Comparison of ENCODE assay signal across 9 cellular contexts in genomic region chr20:9912858-9913434, GRCh38.
DNase-seq lines count a peak whose midpoint lies in the region; ATAC-seq lines count a peak whose summit lies in the region.
"Had no signal": no experiment of that assay in that cellular context is flagged by ENCODE, and none has a peak within 500 bp of the region (broad histone marks: within the 10 kb centered on the region; RNA-seq: fewer than 3 reads in every experiment).

No MANE protein-coding gene starts in this region.

- no peak overlapping the region for H3K27ac ChIP-seq in right cardiac atrium (ENCODE audit: low read length)
- H3K27ac ChIP-seq: epithelial cell of prostate had no signal

- 5% methylated on average over 8 of the region's 8 CpGs for WGBS in right cardiac atrium

- no peaks in the 10 kb centered on the region for H3K36me3 Mint-ChIP-seq in activated naive CD8-positive, alpha-beta T cell treated with anti-CD3 and anti-CD28 coated beads for 36 hours

- H3K4me3 Mint-ChIP-seq in activated naive CD8-positive, alpha-beta T cell treated with anti-CD3 and anti-CD28 coated beads for 36 hours, result no peak overlapping the region

- H3K27ac Mint-ChIP-seq in activated naive CD8-positive, alpha-beta T cell treated with anti-CD3 and anti-CD28 coated beads for 36 hours, result no peak overlapping the region

- peaks cover 6% of the 10 kb centered on the region for H3K27me3 Mint-ChIP-seq in activated naive CD8-positive, alpha-beta T cell treated with anti-CD3 and anti-CD28 coated beads for 36 hours

- no peaks in the 10 kb centered on the region for H3K9me3 ChIP-seq in right cardiac atrium (ENCODE audit: control insufficient read depth, low read length)

- no peak overlapping the region for H3K4me3 ChIP-seq in right cardiac atrium (ENCODE audit: low read length)

- H3K9me3 Mint-ChIP-seq in activated naive CD8-positive, alpha-beta T cell treated with anti-CD3 and anti-CD28 coated beads for 36 hours, result no peaks in the 10 kb centered on the region

- intact Hi-C loops in right cardiac atrium (cut with DNase I), result loop anchor here in 3 of 4 donors (2.0 to 5.0 kb wide), 2 partner anchors 296 kb away; no protein-coding TSS in a partner anchor

- no peaks in the 10 kb centered on the region for H3K27me3 ChIP-seq in right cardiac atrium (ENCODE audit: control insufficient read depth, insufficient read depth)

- DNase-seq in activated CD4-positive, CD25-positive, alpha-beta regulatory T cell treated with anti-CD3 and anti-CD28 coated beads, Interleukin-2, amount 50 U/mL, for 16 hours (ENCODE audit: low read depth, low spot score), result peak; percentile 1
- no peak for DNase-seq in activated CD4-positive, CD25-positive, alpha-beta regulatory T cell treated with anti-CD3 and anti-CD28 coated beads, Interleukin-2, amount 50 U/mL, for 72 hours
- DNase-seq in NCI-H748 (lab: John Stamatoyannopoulos, UW; ENCODE audit: unreplicated experiment), result peak; percentile 87
- DNase-seq in activated naive CD8-positive, alpha-beta T cell treated with anti-CD3 and anti-CD28 coated beads for 36 hours, result peak; percentile 6
- DNase-seq in right cardiac atrium, result peak; percentile 15 to 61 (median 52)
- peak; percentile 13 for DNase-seq in stimulated activated CD4-positive, alpha-beta T cell treated with anti-CD3 and anti-CD28 coated beads, Interleukin-12 subunit alpha, Interleukin-12 subunit beta, amount 100 ng/mL, for 4 hours

- no peaks in the 10 kb centered on the region for H3K4me1 ChIP-seq in right cardiac atrium (ENCODE audit: control insufficient read depth, insufficient read depth, low read length)

- no peaks in the 10 kb centered on the region for H3K4me1 Mint-ChIP-seq in activated naive CD8-positive, alpha-beta T cell treated with anti-CD3 and anti-CD28 coated beads for 36 hours

- ATAC-seq in HG02798 (IDR thresholded peaks at IDR 0.05; ENCODE audit: poor library complexity, unreplicated experiment) (peak; percentile 70), right cardiac atrium (no peak), HG03432 (IDR thresholded peaks at IDR 0.05; ENCODE audit: unreplicated experiment) (no peak)
